Comparison of ENCODE assay signal across 25 cellular contexts in genomic region chr9:130476151-130476730, GRCh38. TPM values are rescaled to one million over a fixed set of nuclear protein-coding genes. Genes with fewer than 3 reads are reported as not detected.
A peak's percentile ranks its signal among the peaks of the same experiment; 100 is the strongest.
DNase-seq lines count a peak whose midpoint lies in the region; ATAC-seq and TF ChIP-seq lines count a peak whose summit lies in the region.
"Had no signal": no experiment of that assay in that cellular context is flagged by ENCODE, and none has a peak within 500 bp of the region (broad histone marks: within the 10 kb centered on the region; RNA-seq: fewer than 3 reads in every experiment).

No MANE protein-coding gene starts in this region.

- H3K4me3 ChIP-seq in SJCRH30 (peak overlapping the region; percentile 61), WERI-Rb-1 (ENCODE audit: low read depth, low read length) (no peak overlapping the region), neuronal stem cell (ENCODE audit: low read length in 2 of 2) (no peak overlapping the region), aorta (ENCODE audit: low read length in 2 of 2) (no peak overlapping the region), left ventricle myocardium inferior (no peak overlapping the region)
- H3K4me3 ChIP-seq: BLaER1, GM12878 had no signal

- peaks cover 4% of the 10 kb centered on the region for H3K27me3 Mint-ChIP-seq in glutamatergic neuron (ENCODE audit: unreplicated experiment)

- peaks cover 73% of the 10 kb centered on the region for H3K4me1 ChIP-seq in SJCRH30
- H3K4me1 ChIP-seq in neuronal stem cell (ENCODE audit: control insufficient read depth in 2 of 2, insufficient read depth in 1 of 2, low read depth in 1 of 2, low read length in 2 of 2) = peaks cover 29 to 45% of the 10 kb centered on the region in 2 donors
- H3K4me1 ChIP-seq in aorta (ENCODE audit: control insufficient read depth in 1 of 2, insufficient read depth in 2 of 2, low read length in 2 of 2) = no peaks in the 10 kb centered on the region
- no peaks in the 10 kb centered on the region for H3K4me1 ChIP-seq in left ventricle myocardium inferior
- H3K4me1 ChIP-seq: BE2C had no signal

- no CpG with 5 or more reads among the region's 21 CpGs for WGBS in neuronal stem cell (ENCODE audit: extremely low coverage in 2 of 2, insufficient read length in 2 of 2, insufficient replicate concordance in 1 of 2), 2 donors
- 88 to 91% methylated on average over 21 of the region's 21 CpGs for WGBS in aorta, 2 donors

- no peak overlapping the region for H3K9ac ChIP-seq in neuronal stem cell (ENCODE audit: low read depth, low read length, poor library complexity)
- H3K9ac ChIP-seq: BLaER1 had no signal

- H3K79me1 ChIP-seq in neuronal stem cell (ENCODE audit: low read depth, low read length) = no peaks in the 10 kb centered on the region

- ATAC-seq in aorta (ENCODE audit: low FRiP score) (no peak), HG03342 (IDR thresholded peaks at IDR 0.05; ENCODE audit: unreplicated experiment) (no peak)
- ATAC-seq: GM12878 had no signal

- no peak overlapping the region for H2BK5ac ChIP-seq in neuronal stem cell (ENCODE audit: low read length)

- H3K4me1 Mint-ChIP-seq in glutamatergic neuron (ENCODE audit: low read depth, unreplicated experiment) = peaks cover 24% of the 10 kb centered on the region
- H3K4me1 Mint-ChIP-seq: CD14-positive monocyte; CD4-positive, alpha-beta memory T cell had no signal

- H3K27ac ChIP-seq in SJCRH30 (peak overlapping the region; percentile 99), WERI-Rb-1 (peak overlapping the region; percentile 32; the same call in 1 of the 2 replicates), neuronal stem cell (replicated peaks; ENCODE audit: low read length) (no peak overlapping the region), aorta (ENCODE audit: low read depth in 1 of 2, low read length in 2 of 2) (no peak overlapping the region), left ventricle myocardium inferior (replicated peaks) (no peak overlapping the region)
- H3K27ac ChIP-seq: BLaER1 had no signal

- DNase-seq in SJCRH30 (peak; percentile 95 to 97), WERI-Rb-1 (no peak), glutamatergic neuron (no peak), neuronal stem cell (ENCODE audit: low spot score) (no peak), aorta (no peak), left ventricle myocardium inferior (no peak)
- DNase-seq: 8988T; ACHN; BE2C; C1 segment of cervical spinal cord; CD4-positive, alpha-beta memory T cell; CD4-positive, CD25-positive, alpha-beta regulatory T cell; CD8-positive, alpha-beta memory T cell; COR-L47; DMS 273 treated with DMSO at 0.1 percent for 48 hours; DMS153; DMS53; DMS79; DND-41; EL; GDM1 had no signal

- H3K9me3 Mint-ChIP-seq in glutamatergic neuron (ENCODE audit: unreplicated experiment) = no peaks in the 10 kb centered on the region
- H3K9me3 Mint-ChIP-seq: CD14-positive monocyte; CD4-positive, CD25-positive, alpha-beta regulatory T cell; CD8-positive, alpha-beta memory T cell had no signal

- H2AK5ac ChIP-seq in neuronal stem cell (ENCODE audit: low read depth, low read length) = peak overlapping the region; percentile 3

- peaks cover 13% of the 10 kb centered on the region for H3K36me3 ChIP-seq in SJCRH30
- peaks cover 31% of the 10 kb centered on the region for H3K36me3 ChIP-seq in WERI-Rb-1
- no peaks in the 10 kb centered on the region for H3K36me3 ChIP-seq in neuronal stem cell (replicated peaks in 1 of 2; ENCODE audit: control insufficient read depth in 2 of 2, insufficient read depth in 2 of 2, low read length in 2 of 2)
- no peaks in the 10 kb centered on the region for H3K36me3 ChIP-seq in aorta (ENCODE audit: control insufficient read depth in 1 of 2, insufficient read depth in 2 of 2, low read length in 1 of 2)
- H3K36me3 ChIP-seq in left ventricle myocardium inferior = peaks cover 52% of the 10 kb centered on the region

- intact Hi-C loops in aorta (cut with DNase I) (no loop called here), left ventricle myocardium inferior (cut with micrococcal nuclease) (no loop called here)

- H3K18ac ChIP-seq in neuronal stem cell (ENCODE audit: low read length) = peak overlapping the region; percentile 76

- H3K27me3 ChIP-seq in SJCRH30 (no peaks in the 10 kb centered on the region), WERI-Rb-1 (ENCODE audit: insufficient read depth, low read depth, severe bottlenecking) (no peaks in the 10 kb centered on the region), neuronal stem cell (ENCODE audit: control insufficient read depth in 3 of 3, insufficient read depth in 3 of 3, low read depth in 1 of 3, low read length in 3 of 3) (peaks cover 0 to 89% (median 0%) of the 10 kb centered on the region in 3 experiments), aorta (ENCODE audit: control insufficient read depth in 1 of 2, insufficient read depth in 2 of 2, low read length in 1 of 2) (no peaks in the 10 kb centered on the region), left ventricle myocardium inferior (ENCODE audit: low read depth) (no peaks in the 10 kb centered on the region)
- H3K27me3 ChIP-seq: BE2C, BLaER1 had no signal

- no peak overlapping the region for H3K4me3 Mint-ChIP-seq in glutamatergic neuron (ENCODE audit: unreplicated experiment)
- H3K4me3 Mint-ChIP-seq: CD14-positive monocyte; CD4-positive, alpha-beta memory T cell; CD4-positive, CD25-positive, alpha-beta regulatory T cell; CD8-positive, alpha-beta memory T cell had no signal

- no peak overlapping the region for H2AFZ ChIP-seq in neuronal stem cell (ENCODE audit: low read length)

- H3K23ac ChIP-seq in neuronal stem cell (ENCODE audit: low read depth, low read length, poor library complexity) = no peak overlapping the region

- H4K91ac ChIP-seq in neuronal stem cell (ENCODE audit: low read depth, low read length, poor library complexity) = no peak overlapping the region

- no peak overlapping the region for H3K14ac ChIP-seq in neuronal stem cell (ENCODE audit: low read length)

- H3K9me3 ChIP-seq in SJCRH30 (replicated peaks) (no peaks in the 10 kb centered on the region), WERI-Rb-1 (ENCODE audit: severe bottlenecking) (no peaks in the 10 kb centered on the region), neuronal stem cell (replicated peaks in 1 of 2; ENCODE audit: control insufficient read depth in 2 of 2, insufficient read depth in 1 of 2, low read depth in 1 of 2, low read length in 2 of 2) (peaks cover 0 to 1% of the 10 kb centered on the region in 2 donors), aorta (ENCODE audit: control insufficient read depth, low read length) (no peaks in the 10 kb centered on the region), left ventricle myocardium inferior (replicated peaks) (no peaks in the 10 kb centered on the region)
- H3K9me3 ChIP-seq: BE2C, BLaER1 had no signal

- no peak overlapping the region for H2BK15ac ChIP-seq in neuronal stem cell (ENCODE audit: low read length)

- no peak overlapping the region for H4K8ac ChIP-seq in neuronal stem cell (ENCODE audit: low read depth, low read length)

- H2BK120ac ChIP-seq in neuronal stem cell (ENCODE audit: low read depth, low read length) = no peak overlapping the region

- peak overlapping the region; percentile 36 for H2BK12ac ChIP-seq in neuronal stem cell (ENCODE audit: low read length)

- no peaks in the 10 kb centered on the region for H3K36me3 Mint-ChIP-seq in glutamatergic neuron (ENCODE audit: unreplicated experiment)
- H3K36me3 Mint-ChIP-seq: CD14-positive monocyte; CD4-positive, alpha-beta memory T cell; CD4-positive, CD25-positive, alpha-beta regulatory T cell; CD8-positive, alpha-beta memory T cell had no signal

- no peak overlapping the region for H3K4me2 ChIP-seq in neuronal stem cell (ENCODE audit: insufficient read depth, low read length, poor library complexity, severe bottlenecking)
- H3K4me2 ChIP-seq: BLaER1 had no signal

- TF ChIP-seq CTCF in WERI-Rb-1 (IDR thresholded peaks at IDR 0.05; ENCODE audit: low read depth, low read length) (no peak), glutamatergic neuron (IDR thresholded peaks at IDR 0.05; ENCODE audit: partially characterized antibody, unreplicated experiment) (no peak), left ventricle myocardium inferior (IDR thresholded peaks at IDR 0.05; ENCODE audit: borderline replicate concordance) (no peak)

- no peak overlapping the region for H3K4ac ChIP-seq in neuronal stem cell (ENCODE audit: low read length)

- H3K27ac Mint-ChIP-seq in glutamatergic neuron (ENCODE audit: unreplicated experiment) = peak overlapping the region; percentile 28
- H3K27ac Mint-ChIP-seq: CD14-positive monocyte; CD4-positive, alpha-beta memory T cell; CD4-positive, CD25-positive, alpha-beta regulatory T cell had no signal

RNA-seq across cellular contexts. Expression of gene ASS1, which starts 31.5 kb away (rescaled TPM):
- total RNA-seq in SJCRH30 (2014; rRNA removed; shearing (Covaris generic)) = 1,949 and 1,974 TPM in 2 replicates
- 31.5 TPM for total RNA-seq in glutamatergic neuron (ENCODE audit: unreplicated experiment)
- 19.7 TPM for polyA plus RNA-seq in neuronal stem cell (2013, experiment 1 of 2)
- 19.8 TPM for polyA plus RNA-seq in neuronal stem cell (2013, experiment 2 of 2)
- 10 to 100 TPM; 52.0 to 99.0 TPM for total RNA-seq in aorta
- polyA plus RNA-seq in aorta = 10 to 100 TPM; 76.1 to 81.0 TPM
- total RNA-seq in left ventricle myocardium inferior = 71.3 TPM
- total RNA-seq: CD4-positive, alpha-beta memory T cell; CD4-positive, CD25-positive, alpha-beta regulatory T cell had no signal
- polyA plus RNA-seq: CD14-positive monocyte; CD4-positive, alpha-beta memory T cell; CD4-positive, CD25-positive, alpha-beta regulatory T cell; CD8-positive, alpha-beta memory T cell had no signal

Comparison
In these comparisons a context has a peak if more than half of its experiments do, and no peak if none do; other contexts are left out.
1. DNase-seq: peak in SJCRH30 (2 of 2); none in WERI-Rb-1 (single experiment), glutamatergic neuron (single experiment), neuronal stem cell (single experiment), aorta (0 of 2) and left ventricle myocardium inferior (single experiment).
2. H3K27ac ChIP-seq: peak in SJCRH30 (single experiment) and WERI-Rb-1 (single experiment); none in neuronal stem cell (single experiment), aorta (0 of 2) and left ventricle myocardium inferior (single experiment).
3. RNA of gene ASS1, which starts 31.5 kb away (total RNA-seq): 1,949 to 1,974 TPM in SJCRH30; 52.0 to 99.0 TPM in aorta, 71.3 TPM in left ventricle myocardium inferior (single experiment) and 31.5 TPM in glutamatergic neuron (single experiment); every median in the first group is over 10 times any median in the second.